In the genomic region with DNA sequence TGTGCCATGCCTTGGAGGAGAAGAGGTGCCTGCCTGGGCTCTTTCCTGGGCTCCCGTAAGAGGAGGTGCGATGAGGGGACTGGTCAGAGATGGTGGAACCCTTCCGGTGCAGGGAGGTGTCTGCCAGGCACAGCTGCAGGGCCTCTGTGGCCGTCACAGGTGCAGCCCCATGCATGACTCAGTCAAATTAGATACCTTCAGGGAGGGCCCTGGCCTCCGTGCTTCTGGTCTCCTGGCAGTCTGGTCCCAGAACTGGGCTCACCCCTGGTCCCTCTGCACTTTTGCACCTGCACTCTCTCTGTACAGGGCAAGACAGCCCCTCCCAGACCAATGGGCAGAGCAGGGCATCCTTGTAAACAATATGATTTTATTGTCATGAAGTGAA, we compare ENCODE assay signal across 16 cellular contexts. TPM values are rescaled to one million over a fixed set of nuclear protein-coding genes. Genes with fewer than 3 reads are reported as not detected.
DNase-seq lines count a peak whose midpoint lies in the region; ATAC-seq and TF ChIP-seq lines count a peak whose summit lies in the region.
"Had no signal": no experiment of that assay in that cellular context is flagged by ENCODE, and none has a peak within 500 bp of the region (broad histone marks: within the 10 kb centered on the region; RNA-seq: fewer than 3 reads in every experiment).

No MANE protein-coding gene starts in this region.

- no peaks in the 10 kb centered on the region for H3K27me3 ChIP-seq in uterus
- H3K27me3 ChIP-seq in thyroid gland, result no peaks in the 10 kb centered on the region
- H3K27me3 ChIP-seq: BLaER1 had no signal

- 87 to 90% methylated on average over 4 to 5 of the region's 5 CpGs for WGBS in thyroid gland, 2 donors

- no peaks in the 10 kb centered on the region for H3K9me3 ChIP-seq in uterus
- no peaks in the 10 kb centered on the region for H3K9me3 ChIP-seq in thyroid gland
- H3K9me3 ChIP-seq: BLaER1 had no signal

- H3K27ac ChIP-seq in uterus, result no peak overlapping the region
- no peak overlapping the region for H3K27ac ChIP-seq in thyroid gland
- H3K27ac ChIP-seq: BLaER1 had no signal

- H3K4me3 Mint-ChIP-seq in stimulated activated memory B cell treated with anti-CD40 and anti-IgM and Interleukin-4, amounts not matched to agents 10 μg/mL and 1 μg/mL and 100 μg/mL, for 72 hours, result no peak overlapping the region
- H3K4me3 Mint-ChIP-seq: CD14-positive monocyte; CD4-positive, alpha-beta memory T cell; H9 had no signal

- TF ChIP-seq CTCF in uterus (IDR thresholded peaks at IDR 0.05), result no peak
- TF ChIP-seq CTCF in thyroid gland (IDR thresholded peaks at IDR 0.05), result no peak

- H3K4me3 ChIP-seq in uterus, result no peak overlapping the region
- no peak overlapping the region for H3K4me3 ChIP-seq in thyroid gland (replicated peaks in 1 of 3)
- H3K4me3 ChIP-seq: BLaER1 had no signal

- intact Hi-C loops in posterior vena cava (cut with DNase I) (no loop called here), uterus (cut with DNase I; ENCODE audit: low total_unique reads) (no loop called here), thyroid gland (cut with DNase I) (no loop called here)

- H3K27me3 Mint-ChIP-seq in stimulated activated memory B cell treated with anti-CD40 and anti-IgM and Interleukin-4, amounts not matched to agents 10 μg/mL and 1 μg/mL and 100 μg/mL, for 72 hours, result peaks cover 61% of the 10 kb centered on the region

- H3K9me3 Mint-ChIP-seq in stimulated activated memory B cell treated with anti-CD40 and anti-IgM and Interleukin-4, amounts not matched to agents 10 μg/mL and 1 μg/mL and 100 μg/mL, for 72 hours, result peaks cover 15% of the 10 kb centered on the region

- H3K4me1 Mint-ChIP-seq in stimulated activated memory B cell treated with anti-CD40 and anti-IgM and Interleukin-4, amounts not matched to agents 10 μg/mL and 1 μg/mL and 100 μg/mL, for 72 hours, result peaks cover 6% of the 10 kb centered on the region
- H3K4me1 Mint-ChIP-seq: H9 had no signal

- H3K36me3 ChIP-seq in uterus, result no peaks in the 10 kb centered on the region
- H3K36me3 ChIP-seq in thyroid gland, result no peaks in the 10 kb centered on the region
- H3K36me3 ChIP-seq: BLaER1 had no signal

- no peak for TF ChIP-seq POLR2A in uterus (IDR thresholded peaks at IDR 0.05)
- TF ChIP-seq POLR2A in thyroid gland (IDR thresholded peaks at IDR 0.05), result no peak

- DNase-seq in COLO668 (lab: John Stamatoyannopoulos, UW; ENCODE audit: unreplicated experiment), result peak; percentile 22
- peak; percentile 58 for DNase-seq in RPMI8226
- peak; percentile 43 for DNase-seq in posterior vena cava (ENCODE audit: low spot score)
- no peak for DNase-seq in uterus
- no peak for DNase-seq in cortex of kidney (lab: John Stamatoyannopoulos, UW)
- DNase-seq in thyroid gland, result no peak
- no peak for DNase-seq in NCI-H526 (lab: John Stamatoyannopoulos, UW)
- DNase-seq: 8988T; Calu3; CD4-positive, alpha-beta memory T cell; DMS79 treated with DMSO at 0.1 percent for 48 hours; GF-D8; H9 had no signal

- H3K36me3 Mint-ChIP-seq in stimulated activated memory B cell treated with anti-CD40 and anti-IgM and Interleukin-4, amounts not matched to agents 10 μg/mL and 1 μg/mL and 100 μg/mL, for 72 hours, result no peaks in the 10 kb centered on the region
- H3K36me3 Mint-ChIP-seq: CD14-positive monocyte; CD4-positive, alpha-beta memory T cell had no signal

- ATAC-seq in stimulated activated memory B cell treated with anti-CD40 and anti-IgM and Interleukin-4, amounts not matched to agents 10 μg/mL and 1 μg/mL and 100 μg/mL, for 72 hours, result peak; percentile 34

- H3K27ac Mint-ChIP-seq in stimulated activated memory B cell treated with anti-CD40 and anti-IgM and Interleukin-4, amounts not matched to agents 10 μg/mL and 1 μg/mL and 100 μg/mL, for 72 hours, result no peak overlapping the region
- H3K27ac Mint-ChIP-seq: CD14-positive monocyte; CD4-positive, alpha-beta memory T cell; H9 had no signal

- H3K4me1 ChIP-seq in uterus (no peaks in the 10 kb centered on the region), thyroid gland (no peaks in the 10 kb centered on the region)
- H3K4me1 ChIP-seq: BLaER1 had no signal

RNA-seq across cellular contexts. Expression of a gene that starts 49.9 kb away (rescaled TPM):
- total RNA-seq in posterior vena cava (100 to 1,000 TPM in 1 of 2 donors, 10 to 100 TPM in 1; 97.9 to 147 TPM), uterus (100 to 1,000 TPM in 3 of 4 donors, 1 to 10 TPM in 1; 8.8 to 260 (median 164) TPM), thyroid gland (100 to 1,000 TPM; 168 to 320 (median 259) TPM)

Comparison
In these comparisons a context has a peak if more than half of its experiments do, and no peak if none do; other contexts are left out.
1. DNase-seq: peak in COLO668 (single experiment), RPMI8226 (single experiment) and posterior vena cava (single experiment); none in uterus (0 of 2), cortex of kidney (single experiment), thyroid gland (0 of 2) and NCI-H526 (0 of 2).